14 cellular contexts compared by ENCODE assay signal in the genomic region with DNA sequence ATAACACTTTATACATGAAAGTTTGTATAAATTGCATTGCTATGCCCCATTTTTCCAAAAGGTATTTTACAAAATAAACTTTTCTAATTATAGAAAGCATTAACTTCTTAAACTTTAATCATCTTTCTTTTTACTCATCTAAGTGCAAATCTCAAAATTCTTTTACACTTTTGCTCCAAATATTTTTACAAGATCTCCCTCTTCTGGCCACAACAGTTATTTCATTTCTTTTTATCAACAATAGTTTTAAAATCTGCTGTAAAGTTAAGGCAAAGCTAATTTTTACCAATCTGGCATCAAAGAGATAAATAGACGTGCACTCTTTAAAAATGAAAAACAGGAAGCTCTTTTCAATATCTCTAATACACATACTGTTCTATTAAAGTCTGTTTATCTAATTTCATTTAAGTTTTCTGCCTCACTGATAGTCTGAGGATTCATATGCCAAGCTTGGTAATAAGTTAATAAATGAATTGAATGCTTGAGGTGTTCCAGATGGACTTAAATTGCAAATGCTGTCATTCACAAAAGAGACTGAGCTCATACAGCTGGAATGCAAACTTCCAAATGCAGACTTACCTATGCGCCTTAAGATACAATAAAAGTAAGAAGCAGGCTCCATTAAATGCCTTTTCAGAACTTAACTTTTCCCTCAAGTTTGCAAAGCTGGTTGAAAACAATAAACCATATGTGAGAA.
DNase-seq lines count a peak whose midpoint lies in the region; ATAC-seq and TF ChIP-seq lines count a peak whose summit lies in the region.
"Had no signal": no experiment of that assay in that cellular context is flagged by ENCODE, and none has a peak within 500 bp of the region (broad histone marks: within the 10 kb centered on the region; RNA-seq: fewer than 3 reads in every experiment).

No MANE protein-coding gene starts in this region.

- TF ChIP-seq CTCF in epithelial cell of proximal tubule (conservative IDR thresholded peaks at IDR 0.05; ENCODE audit: low read depth, low read length) = no peak

- H3K36me3 Mint-ChIP-seq in activated naive CD4-positive, alpha-beta T cell treated with anti-CD3 and anti-CD28 coated beads, Interleukin-2, amount 50 U/mL, for 72 hours = no peaks in the 10 kb centered on the region

- no peak overlapping the region for H3K4me3 ChIP-seq in epithelial cell of proximal tubule (ENCODE audit: low read depth, low read length)
- H3K4me3 ChIP-seq: GM12878, vagina had no signal

- ATAC-seq in activated naive CD4-positive, alpha-beta T cell treated with anti-CD3 and anti-CD28 coated beads, Interleukin-2, amount 50 U/mL, for 72 hours = no peak
- ATAC-seq: GM12878 had no signal

- H3K27ac Mint-ChIP-seq in activated naive CD4-positive, alpha-beta T cell treated with anti-CD3 and anti-CD28 coated beads, Interleukin-2, amount 50 U/mL, for 72 hours = no peak overlapping the region
- H3K27ac Mint-ChIP-seq: dendritic cell treated with granulocyte-macrophage colony-stimulating factor and Interleukin-4, amounts not matched to agents 40 ng/mL and 50 ng/mL, for 4 days; T-helper 1 cell treated with Interleukin-12 subunit alpha and Interleukin-12 subunit beta and Interleukin-4 antibody, amounts not matched to agents 30 μg/mL and 1 μg/mL, for 36 hours had no signal

- DNase-seq in NOMO-1 treated with DMSO at 0.1 percent for 48 hours (lab: John Stamatoyannopoulos, UW; ENCODE audit: unreplicated experiment) (peak; percentile 6), NOMO-1 treated with dmso at 0.1 percent for 144 hours (lab: John Stamatoyannopoulos, UW; ENCODE audit: unreplicated experiment) (no peak), RKO (ENCODE audit: low spot score) (peak; percentile 42), epithelial cell of proximal tubule (ENCODE audit: low read depth) (peak; percentile 22), superior temporal gyrus (ENCODE audit: extremely low spot score) (peak; percentile 29)
- no peak for DNase-seq in activated naive CD4-positive, alpha-beta T cell treated with anti-CD3 and anti-CD28 coated beads, Interleukin-2, amount 50 U/mL, for 16 hours
- DNase-seq in stimulated activated CD4-positive, alpha-beta T cell treated with anti-CD3 and anti-CD28 coated beads, Interleukin-2, amount 100 ng/mL, for 48 hours = no peak
- DNase-seq in activated naive CD4-positive, alpha-beta T cell treated with anti-CD3 and anti-CD28 coated beads, Interleukin-2, amount 50 U/mL, for 72 hours (ENCODE audit: low spot score in 2 of 2) = no peak
- DNase-seq: activated T-cell treated with anti-CD3 and anti-CD28 coated beads, Interleukin-2, amount 50 U/mL, for 1 hour; NCI-H2107 had no signal

- peaks cover 0 to 5% of the 10 kb centered on the region in 2 donors for H3K9me3 Mint-ChIP-seq in activated naive CD4-positive, alpha-beta T cell treated with anti-CD3 and anti-CD28 coated beads, Interleukin-2, amount 50 U/mL, for 72 hours
- H3K9me3 Mint-ChIP-seq: dendritic cell treated with granulocyte-macrophage colony-stimulating factor and Interleukin-4, amounts not matched to agents 40 ng/mL and 50 ng/mL, for 4 days; T-helper 1 cell treated with Interleukin-12 subunit alpha and Interleukin-12 subunit beta and Interleukin-4 antibody, amounts not matched to agents 30 μg/mL and 1 μg/mL, for 36 hours had no signal

Comparison
In these comparisons a context has a peak if more than half of its experiments do, and no peak if none do; other contexts are left out.
1. DNase-seq: peak in NOMO-1 treated with DMSO at 0.1 percent for 48 hours (single experiment), RKO (single experiment), epithelial cell of proximal tubule (single experiment) and superior temporal gyrus (single experiment); none in NOMO-1 treated with dmso at 0.1 percent for 144 hours (single experiment), activated naive CD4-positive, alpha-beta T cell treated with anti-CD3 and anti-CD28 coated beads, Interleukin-2, amount 50 U/mL, for 16 hours (single experiment), stimulated activated CD4-positive, alpha-beta T cell treated with anti-CD3 and anti-CD28 coated beads, Interleukin-2, amount 100 ng/mL, for 48 hours (0 of 2) and activated naive CD4-positive, alpha-beta T cell treated with anti-CD3 and anti-CD28 coated beads, Interleukin-2, amount 50 U/mL, for 72 hours (0 of 2).